In genomic region chr6:99151634-99152344, GRCh38 we compare ENCODE assay signal across 8 cellular contexts.
A peak's percentile ranks its signal among the peaks of the same experiment; 100 is the strongest.
DNase-seq lines count a peak whose midpoint lies in the region; ATAC-seq and TF ChIP-seq lines count a peak whose summit lies in the region.

No MANE protein-coding gene starts in this region.

- no peak for TF ChIP-seq EP300 in upper lobe of left lung (IDR thresholded peaks at IDR 0.05)

- TF ChIP-seq POLR2A in upper lobe of left lung (IDR thresholded peaks at IDR 0.05): no peak

- ATAC-seq in GM18511 (IDR thresholded peaks at IDR 0.05; ENCODE audit: unreplicated experiment) (peak; percentile 98), HG02852 (IDR thresholded peaks at IDR 0.05; ENCODE audit: unreplicated experiment) (peak; percentile 96), upper lobe of left lung (ENCODE audit: low FRiP score in 2 of 2) (peak in 1 of 2 donors; percentile 51)

- peaks cover 10% of the 10 kb centered on the region for H3K27me3 Mint-ChIP-seq in activated naive CD4-positive, alpha-beta T cell treated with anti-CD3 and anti-CD28 coated beads, Interleukin-2, amount 10 ng/mL, durations not matched to agents 7 days and 5 days

- TF ChIP-seq CTCF in kidney epithelial cell (IDR thresholded peaks at IDR 0.05; ENCODE audit: insufficient read depth, low read length, poor library complexity, severe bottlenecking) (peak; percentile 72), upper lobe of left lung (IDR thresholded peaks at IDR 0.05) (peak; percentile 8 to 37 (median 28))

- CTCF ChIA-PET in activated naive CD4-positive, alpha-beta T cell treated with anti-CD3 and anti-CD28 coated beads, Interleukin-2, amount 10 ng/mL, durations not matched to agents 7 days and 5 days (lab: Charles Lee): interaction anchor here (0.6 to 1.4 kb wide), 4 partner anchors 9 to 381 kb away, joined by 3 to 4 read pairs (median 4); no protein-coding TSS in a partner anchor

- H3K36me3 ChIP-seq in kidney epithelial cell (ENCODE audit: control insufficient read depth, insufficient read depth, low read length): no peaks in the 10 kb centered on the region
- H3K36me3 ChIP-seq in upper lobe of left lung: no peaks in the 10 kb centered on the region

- no peaks in the 10 kb centered on the region for H3K27me3 ChIP-seq in kidney epithelial cell (ENCODE audit: control insufficient read depth, insufficient read depth, low read length)
- no peaks in the 10 kb centered on the region for H3K27me3 ChIP-seq in upper lobe of left lung

- H3K9me3 ChIP-seq in upper lobe of left lung: no peaks in the 10 kb centered on the region

- H3K4me3 Mint-ChIP-seq in activated naive CD4-positive, alpha-beta T cell treated with anti-CD3 and anti-CD28 coated beads, Interleukin-2, amount 10 ng/mL, durations not matched to agents 7 days and 5 days: no peak overlapping the region

- H3K4me1 Mint-ChIP-seq in activated naive CD4-positive, alpha-beta T cell treated with anti-CD3 and anti-CD28 coated beads, Interleukin-2, amount 10 ng/mL, durations not matched to agents 7 days and 5 days: no peaks in the 10 kb centered on the region

- no peak overlapping the region for H3K27ac Mint-ChIP-seq in activated naive CD4-positive, alpha-beta T cell treated with anti-CD3 and anti-CD28 coated beads, Interleukin-2, amount 10 ng/mL, durations not matched to agents 7 days and 5 days

- H3K4me3 ChIP-seq in kidney epithelial cell (ENCODE audit: low read depth, low read length) (no peak overlapping the region), upper lobe of left lung (no peak overlapping the region)

- H3K9me3 Mint-ChIP-seq in activated naive CD4-positive, alpha-beta T cell treated with anti-CD3 and anti-CD28 coated beads, Interleukin-2, amount 10 ng/mL, durations not matched to agents 7 days and 5 days: no peaks in the 10 kb centered on the region

- H3K36me3 Mint-ChIP-seq in activated naive CD4-positive, alpha-beta T cell treated with anti-CD3 and anti-CD28 coated beads, Interleukin-2, amount 10 ng/mL, durations not matched to agents 7 days and 5 days: no peaks in the 10 kb centered on the region

- 43 to 46% methylated on average over 11 of the region's 11 CpGs for WGBS in upper lobe of left lung, 2 donors

- peak; percentile 12 for DNase-seq in CMK (ENCODE audit: low read depth)
- peak; percentile 3 for DNase-seq in NCI-H1048 (lab: John Stamatoyannopoulos, UW)
- DNase-seq in activated naive CD4-positive, alpha-beta T cell treated with anti-CD3 and anti-CD28 coated beads, Interleukin-2, amount 10 ng/mL, durations not matched to agents 7 days and 5 days: peak; percentile 44
- peak; percentile 14 for DNase-seq in kidney epithelial cell (ENCODE audit: low read depth)
- peak in 1 of 2 donors; percentile 27 for DNase-seq in upper lobe of left lung
- DNase-seq in cerebellum (ENCODE audit: low spot score): no peak

- no peaks in the 10 kb centered on the region for H3K4me1 ChIP-seq in upper lobe of left lung

- no peak overlapping the region for H3K27ac ChIP-seq in upper lobe of left lung
